Comparison of ENCODE assay signal across 20 cellular contexts in genomic region chr14:78746086-78746595, GRCh38.
DNase-seq lines count a peak whose midpoint lies in the region; ATAC-seq, FAIRE-seq and TF ChIP-seq lines count a peak whose summit lies in the region.
"Had no signal": no experiment of that assay in that cellular context is flagged by ENCODE, and none has a peak within 500 bp of the region (broad histone marks: within the 10 kb centered on the region; RNA-seq: fewer than 3 reads in every experiment).

No MANE protein-coding gene starts in this region.

- no peak overlapping the region for H3K9ac ChIP-seq in neuronal stem cell (ENCODE audit: low read depth, low read length, poor library complexity)
- H3K9ac ChIP-seq: BLaER1 treated with 17β-estradiol and CSF1 and Interleukin-3, amounts not matched to agents 10 nM and 100 nM had no signal

- H3K4me1 Mint-ChIP-seq in stimulated activated naive B cell treated with anti-CD40 and anti-IgM and Interleukin-4, amounts not matched to agents 10 μg/mL and 1 μg/mL and 100 μg/mL, for 72 hours: no peaks in the 10 kb centered on the region
- H3K4me1 Mint-ChIP-seq: B cell had no signal

- no peak for ATAC-seq in stimulated activated naive B cell treated with anti-CD40 and anti-IgM and Interleukin-4, amounts not matched to agents 10 μg/mL and 1 μg/mL and 100 μg/mL, for 72 hours (replicated peaks)
- ATAC-seq in GM18861 (IDR thresholded peaks at IDR 0.05; ENCODE audit: unreplicated experiment): no peak
- ATAC-seq: CD8-positive, alpha-beta T cell had no signal

- no peak overlapping the region for H2AK5ac ChIP-seq in neuronal stem cell (ENCODE audit: low read depth, low read length)

- no peak overlapping the region for H3K4me2 ChIP-seq in neuronal stem cell (ENCODE audit: insufficient read depth, low read length, poor library complexity, severe bottlenecking)
- H3K4me2 ChIP-seq: BLaER1 treated with 17β-estradiol and CSF1 and Interleukin-3, amounts not matched to agents 10 nM and 100 nM had no signal

- H4K8ac ChIP-seq in neuronal stem cell (ENCODE audit: low read depth, low read length): no peak overlapping the region

- H3K4me3 ChIP-seq in WERI-Rb-1 (ENCODE audit: low read depth, low read length) (no peak overlapping the region), neuronal stem cell (ENCODE audit: low read length in 2 of 2) (no peak overlapping the region)
- H3K4me3 ChIP-seq: BLaER1 treated with 17β-estradiol and CSF1 and Interleukin-3, amounts not matched to agents 10 nM and 100 nM had no signal

- DNase-seq in D721Med (ENCODE audit: insufficient read length, low spot score) (no peak), WERI-Rb-1 (peak; percentile 55), globus pallidus (ENCODE audit: low spot score) (peak; percentile 13), neuronal stem cell (ENCODE audit: low spot score) (no peak)
- DNase-seq in stimulated activated naive B cell treated with anti-CD40 and anti-IgM and Interleukin-4, amounts not matched to agents 10 μg/mL and 1 μg/mL and 100 μg/mL, for 72 hours: no peak
- no peak for DNase-seq in activated CD8-positive, alpha-beta memory T cell treated with anti-CD3 and anti-CD28 coated beads, Interleukin-2, amount 50 U/mL, for 48 hours
- DNase-seq: CD8-positive, alpha-beta T cell; COR-L47; DMS153; DMS79; GDM1; H9; IMR-90 had no signal

- no peak overlapping the region for H3K4me3 Mint-ChIP-seq in stimulated activated naive B cell treated with anti-CD40 and anti-IgM and Interleukin-4, amounts not matched to agents 10 μg/mL and 1 μg/mL and 100 μg/mL, for 72 hours
- H3K4me3 Mint-ChIP-seq: B cell; CD8-positive, alpha-beta T cell; H9 had no signal

- H3K9me3 Mint-ChIP-seq in stimulated activated naive B cell treated with anti-CD40 and anti-IgM and Interleukin-4, amounts not matched to agents 10 μg/mL and 1 μg/mL and 100 μg/mL, for 72 hours: no peaks in the 10 kb centered on the region
- H3K9me3 Mint-ChIP-seq: CD8-positive, alpha-beta T cell; H9 had no signal

- no peaks in the 10 kb centered on the region for H3K9me3 ChIP-seq in WERI-Rb-1 (ENCODE audit: severe bottlenecking)
- H3K9me3 ChIP-seq in neuronal stem cell (replicated peaks in 1 of 2; ENCODE audit: control insufficient read depth in 2 of 2, insufficient read depth in 1 of 2, low read depth in 1 of 2, low read length in 2 of 2): no peaks in the 10 kb centered on the region
- H3K9me3 ChIP-seq: BLaER1 treated with 17β-estradiol and CSF1 and Interleukin-3, amounts not matched to agents 10 nM and 100 nM had no signal

- no peak overlapping the region for H3K27ac Mint-ChIP-seq in stimulated activated naive B cell treated with anti-CD40 and anti-IgM and Interleukin-4, amounts not matched to agents 10 μg/mL and 1 μg/mL and 100 μg/mL, for 72 hours
- H3K27ac Mint-ChIP-seq: B cell; CD8-positive, alpha-beta T cell had no signal

- H3K4me1 ChIP-seq in neuronal stem cell (ENCODE audit: control insufficient read depth in 2 of 2, insufficient read depth in 1 of 2, low read depth in 1 of 2, low read length in 2 of 2): no peaks in the 10 kb centered on the region
- H3K4me1 ChIP-seq: BLaER1 treated with 17β-estradiol and CSF1 and Interleukin-3, amounts not matched to agents 10 nM and 100 nM had no signal

- H3K27ac ChIP-seq in WERI-Rb-1 (peak overlapping the region; percentile 40; the same call in 1 of the 2 replicates), neuronal stem cell (replicated peaks; ENCODE audit: low read length) (no peak overlapping the region)
- H3K27ac ChIP-seq: BLaER1 treated with 17β-estradiol and CSF1 and Interleukin-3, amounts not matched to agents 10 nM and 100 nM had no signal

- H3K27me3 ChIP-seq in WERI-Rb-1 (ENCODE audit: insufficient read depth, low read depth, severe bottlenecking) (no peaks in the 10 kb centered on the region), neuronal stem cell (ENCODE audit: control insufficient read depth in 3 of 3, insufficient read depth in 3 of 3, low read depth in 1 of 3, low read length in 3 of 3) (no peaks in the 10 kb centered on the region)
- H3K27me3 ChIP-seq: BLaER1 treated with 17β-estradiol and CSF1 and Interleukin-3, amounts not matched to agents 10 nM and 100 nM had no signal

- H3K27me3 Mint-ChIP-seq in stimulated activated naive B cell treated with anti-CD40 and anti-IgM and Interleukin-4, amounts not matched to agents 10 μg/mL and 1 μg/mL and 100 μg/mL, for 72 hours: no peaks in the 10 kb centered on the region
- H3K27me3 Mint-ChIP-seq: B cell had no signal

- WGBS in neuronal stem cell (ENCODE audit: extremely low coverage in 2 of 2, insufficient read length in 2 of 2, insufficient replicate concordance in 1 of 2), 2 donors: no CpG with 5 or more reads among the region's 3 CpGs

- H3K79me1 ChIP-seq in neuronal stem cell (ENCODE audit: low read depth, low read length): no peaks in the 10 kb centered on the region

- no peak overlapping the region for H2BK120ac ChIP-seq in neuronal stem cell (ENCODE audit: low read depth, low read length)

- no peak overlapping the region for H4K91ac ChIP-seq in neuronal stem cell (ENCODE audit: low read depth, low read length, poor library complexity)

- H3K23ac ChIP-seq in neuronal stem cell (ENCODE audit: low read depth, low read length, poor library complexity): no peak overlapping the region

- no peak for TF ChIP-seq CTCF in D721Med (IDR thresholded peaks at IDR 0.05; ENCODE audit: insufficient read depth, missing control alignments)
- no peak for TF ChIP-seq CTCF in WERI-Rb-1 (IDR thresholded peaks at IDR 0.05; ENCODE audit: low read depth, low read length)

- peak; percentile 96 for FAIRE-seq in D721Med (lab: Jason Lieb, UNC)
- FAIRE-seq: GM12892, GM18507, H1, HTR-8/SVneo had no signal

- no peak overlapping the region for H2AFZ ChIP-seq in neuronal stem cell (ENCODE audit: low read length)

- no peaks in the 10 kb centered on the region for H3K36me3 Mint-ChIP-seq in stimulated activated naive B cell treated with anti-CD40 and anti-IgM and Interleukin-4, amounts not matched to agents 10 μg/mL and 1 μg/mL and 100 μg/mL, for 72 hours
- H3K36me3 Mint-ChIP-seq: CD8-positive, alpha-beta T cell had no signal

- H2BK5ac ChIP-seq in neuronal stem cell (ENCODE audit: low read length): no peak overlapping the region

- H2BK12ac ChIP-seq in neuronal stem cell (ENCODE audit: low read length): no peak overlapping the region

- no peak overlapping the region for H3K14ac ChIP-seq in neuronal stem cell (ENCODE audit: low read length)

- no peak overlapping the region for H3K4ac ChIP-seq in neuronal stem cell (ENCODE audit: low read length)

- no peak overlapping the region for H3K18ac ChIP-seq in neuronal stem cell (ENCODE audit: low read length)

- no peak overlapping the region for H2BK15ac ChIP-seq in neuronal stem cell (ENCODE audit: low read length)

- H3K36me3 ChIP-seq in WERI-Rb-1 (no peaks in the 10 kb centered on the region), neuronal stem cell (replicated peaks in 1 of 2; ENCODE audit: control insufficient read depth in 2 of 2, insufficient read depth in 2 of 2, low read length in 2 of 2) (no peaks in the 10 kb centered on the region)
- H3K36me3 ChIP-seq: BLaER1 treated with 17β-estradiol and CSF1 and Interleukin-3, amounts not matched to agents 10 nM and 100 nM had no signal

Comparison
In these comparisons a context has a peak if more than half of its experiments do, and no peak if none do; other contexts are left out.
1. DNase-seq: peak in WERI-Rb-1 (single experiment) and globus pallidus (single experiment); none in D721Med (single experiment), stimulated activated naive B cell treated with anti-CD40 and anti-IgM and Interleukin-4, amounts not matched to agents 10 μg/mL and 1 μg/mL and 100 μg/mL, for 72 hours (single experiment), neuronal stem cell (single experiment) and activated CD8-positive, alpha-beta memory T cell treated with anti-CD3 and anti-CD28 coated beads, Interleukin-2, amount 50 U/mL, for 48 hours (single experiment).